Comparison of ENCODE assay signal across 13 cellular contexts in the genomic region with DNA sequence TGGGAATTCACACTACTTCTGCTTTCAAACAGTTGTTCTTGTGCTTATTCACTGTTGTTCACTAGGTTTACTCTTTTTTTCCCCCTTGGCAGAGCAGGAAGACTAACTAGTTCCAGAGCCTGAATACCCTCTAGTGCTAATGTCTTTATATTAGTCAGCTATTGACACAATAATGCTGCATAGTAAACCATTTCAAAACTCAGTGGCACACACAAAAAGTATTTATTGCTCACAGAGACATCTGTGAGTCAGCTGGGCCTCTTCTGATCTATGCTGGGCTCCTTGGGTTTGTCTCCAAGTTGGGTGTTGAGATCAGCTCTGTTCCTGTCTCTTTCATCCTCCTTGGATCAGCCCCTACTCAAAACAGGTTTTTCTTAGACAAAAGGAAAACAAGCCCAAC. TPM values are rescaled to one million over a fixed set of nuclear protein-coding genes. Genes with fewer than 3 reads are reported as not detected.
DNase-seq lines count a peak whose midpoint lies in the region; ATAC-seq and TF ChIP-seq lines count a peak whose summit lies in the region.
"Had no signal": no experiment of that assay in that cellular context is flagged by ENCODE, and none has a peak within 500 bp of the region (broad histone marks: within the 10 kb centered on the region; RNA-seq: fewer than 3 reads in every experiment).

No MANE protein-coding gene starts in this region.

- no TSS peak for BruUV-seq in MCF 10A (replicated peaks; lab: Mats Ljungman, UMichigan)

- intact Hi-C loops in MCF 10A (cut with micrococcal nuclease), result no loop called here
- intact Hi-C loops in breast epithelium (cut with DNase I; ENCODE audit: low total_unique reads), result no loop called here
- intact Hi-C loops in aorta (cut with DNase I), result no loop called here

- TF ChIP-seq RAD21 in SK-N-SH (IDR thresholded peaks at IDR 0.05; ENCODE audit: low read length), result no peak

- POLR2A ChIA-PET in MCF 10A (lab: Yijun Ruan, JAX) (interaction anchor here (0.6 to 1.7 kb wide), 3 partner anchors 51 to 410 kb away, joined by 3 to 5 read pairs (median 3); a partner anchor contains a TSS), SK-N-SH (lab: Yijun Ruan, JAX) (no interaction called here)

- TF ChIP-seq CTCF in MCF 10A (IDR thresholded peaks at IDR 0.05; ENCODE audit: unreplicated experiment) (no peak), breast epithelium (IDR thresholded peaks at IDR 0.05) (no peak), SK-N-SH (IDR thresholded peaks at IDR 0.05) (no peak), fibroblast of mammary gland (conservative IDR thresholded peaks at IDR 0.05; ENCODE audit: control insufficient read depth, insufficient read depth, low read depth, low read length) (no peak)

- H3K4me3 ChIP-seq in breast epithelium (no peak overlapping the region), SK-N-SH (ENCODE audit: low read depth in 2 of 2, low read length in 1 of 2) (no peak overlapping the region), fibroblast of mammary gland (ENCODE audit: control insufficient read depth, low read depth, low read length) (no peak overlapping the region), aorta (ENCODE audit: low read length in 2 of 2) (no peak overlapping the region)
- H3K4me3 ChIP-seq: right lobe of liver had no signal

- H3F3A ChIP-seq in SK-N-SH (replicated peaks; ENCODE audit: insufficient read depth), result peaks cover 17% of the 10 kb centered on the region

- DNase-seq in MCF 10A (ENCODE audit: unreplicated experiment) (peak; percentile 72), breast epithelium (ENCODE audit: low spot score in 2 of 2) (no peak), SK-N-SH (no peak), fibroblast of mammary gland (ENCODE audit: low read depth) (peak; percentile 97), DMS53 treated with DMSO at 0.1 percent for 48 hours (lab: John Stamatoyannopoulos, UW; ENCODE audit: unreplicated experiment) (no peak), NCI-H2081 (lab: John Stamatoyannopoulos, UW) (no peak), NK-92 (lab: John Stamatoyannopoulos, UW; ENCODE audit: unreplicated experiment) (no peak), aorta (no peak)
- DNase-seq: BE2C, dermis blood vessel endothelial cell, NCI-H1436 treated with DMSO at 0.1 percent for 48 hours, right lobe of liver had no signal

- H3K4me1 Mint-ChIP-seq in MCF 10A (ENCODE audit: insufficient read depth, unreplicated experiment), result peaks cover 32% of the 10 kb centered on the region

- H3K9ac ChIP-seq in SK-N-SH, result no peak overlapping the region

- no peaks in the 10 kb centered on the region for H3K27me3 ChIP-seq in breast epithelium
- H3K27me3 ChIP-seq in SK-N-SH (ENCODE audit: insufficient read depth), result no peaks in the 10 kb centered on the region
- no peaks in the 10 kb centered on the region for H3K27me3 ChIP-seq in aorta (ENCODE audit: control insufficient read depth in 1 of 2, insufficient read depth in 2 of 2, low read length in 1 of 2)
- H3K27me3 ChIP-seq: BE2C, right lobe of liver had no signal

- no peaks in the 10 kb centered on the region for H3K36me3 Mint-ChIP-seq in MCF 10A (ENCODE audit: insufficient read depth, unreplicated experiment)

- H3K9me3 Mint-ChIP-seq in MCF 10A (ENCODE audit: unreplicated experiment), result no peaks in the 10 kb centered on the region

- H3K27me3 Mint-ChIP-seq in MCF 10A (ENCODE audit: insufficient read depth, unreplicated experiment), result no peaks in the 10 kb centered on the region

- H3K4me3 Mint-ChIP-seq in MCF 10A (ENCODE audit: unreplicated experiment), result no peak overlapping the region

- 0 out of 4 replicates have a peak, but pooled peaks of 1 of the 2 experiments have one; percentile 28 for TF ChIP-seq EP300 in SK-N-SH (IDR thresholded peaks at IDR 0.05; ENCODE audit: borderline replicate concordance in 1 of 2, low read depth in 1 of 2, low read length in 1 of 2)

- no peak for ATAC-seq in aorta (ENCODE audit: low FRiP score)
- ATAC-seq: right lobe of liver had no signal

- H3K36me3 ChIP-seq in breast epithelium (no peaks in the 10 kb centered on the region), SK-N-SH (replicated peaks in 1 of 2; ENCODE audit: control insufficient read depth in 1 of 2, insufficient read depth in 2 of 2, low read length in 1 of 2) (peaks cover 0 to 4% of the 10 kb centered on the region in 2 experiments), aorta (ENCODE audit: control insufficient read depth in 1 of 2, insufficient read depth in 2 of 2, low read length in 1 of 2) (no peaks in the 10 kb centered on the region)
- H3K36me3 ChIP-seq: BE2C, right lobe of liver had no signal

- H3K79me2 ChIP-seq in SK-N-SH (ENCODE audit: insufficient read depth), result peaks cover 22% of the 10 kb centered on the region

- H3K4me1 ChIP-seq in breast epithelium (no peaks in the 10 kb centered on the region), SK-N-SH (ENCODE audit: control insufficient read depth in 1 of 2, insufficient read depth in 2 of 2, low read depth in 1 of 2, low read length in 1 of 2) (peaks cover 13 to 22% of the 10 kb centered on the region in 2 experiments), aorta (ENCODE audit: control insufficient read depth in 1 of 2, insufficient read depth in 2 of 2, low read length in 2 of 2) (no peaks in the 10 kb centered on the region)
- H3K4me1 ChIP-seq: right lobe of liver had no signal

- H3K27ac ChIP-seq in breast epithelium, result no peak overlapping the region
- peak overlapping the region in 1 of 2 experiments; percentile 45; a peak in 2 of 4 replicates for H3K27ac ChIP-seq in SK-N-SH (ENCODE audit: low read depth in 2 of 2, low read length in 1 of 2)
- H3K27ac ChIP-seq in aorta (ENCODE audit: low read depth in 1 of 2, low read length in 2 of 2), result no peak overlapping the region
- H3K27ac ChIP-seq: HL-60, right lobe of liver had no signal

- TF ChIP-seq POLR2A in breast epithelium (IDR thresholded peaks at IDR 0.05), result no peak

- H3K9me3 ChIP-seq in breast epithelium (no peaks in the 10 kb centered on the region), SK-N-SH (no peaks in the 10 kb centered on the region), aorta (ENCODE audit: control insufficient read depth, low read length) (no peaks in the 10 kb centered on the region)
- H3K9me3 ChIP-seq: BE2C, right lobe of liver had no signal

- H3K9me2 ChIP-seq in SK-N-SH, result peaks cover 3% of the 10 kb centered on the region; the same call in 1 of the 2 replicates

- no peak overlapping the region for H2AFZ ChIP-seq in SK-N-SH (ENCODE audit: low read depth)

- no peaks in the 10 kb centered on the region for H4K20me1 ChIP-seq in SK-N-SH (ENCODE audit: insufficient read depth)

- CTCF ChIA-PET in MCF 10A (lab: Yijun Ruan, JAX), result interaction anchor here (1.1 kb wide), 1 partner anchor 297 kb away, joined by 4 read pairs; no protein-coding TSS in a partner anchor
- CTCF ChIA-PET in SK-N-SH (lab: Yijun Ruan, JAX), result interaction anchor here (0.7 to 1.5 kb wide), 2 partner anchors 371 to 376 kb away, joined by 3 read pairs; no protein-coding TSS in a partner anchor

- peak overlapping the region; percentile 44; the same call in 1 of the 2 replicates for H3K4me2 ChIP-seq in SK-N-SH

- H3K27ac Mint-ChIP-seq in MCF 10A (ENCODE audit: low read depth, unreplicated experiment), result peak overlapping the region; percentile 59

TF ChIP-seq in SK-N-SH, 30 proteins besides CTCF, POLR2A, EP300 and RAD21 (continues in another document):
- TF ChIP-seq FOXJ3 (CRISPR knock-in tag; IDR thresholded peaks at IDR 0.05) (no peak), GATA2 (CRISPR knock-in tag; IDR thresholded peaks at IDR 0.05) (no peak), FOSL2 (IDR thresholded peaks at IDR 0.05; ENCODE audit: borderline replicate concordance, low read depth) (peak; percentile 74), EZH2phosphoT487 (IDR thresholded peaks at IDR 0.05; ENCODE audit: borderline replicate concordance, low read depth) (no peak), POLR2AphosphoS5 (IDR thresholded peaks at IDR 0.05; ENCODE audit: low read depth, low read length) (peak; percentile 31; the same call in 1 of the 2 replicates), GABPA (IDR thresholded peaks at IDR 0.05; ENCODE audit: low read depth) (no peak), MXI1 (IDR thresholded peaks at IDR 0.05; ENCODE audit: low read depth, low read length) (no peak), SMC3 (IDR thresholded peaks at IDR 0.05; ENCODE audit: low read depth, low read length) (no peak), RCOR1 (IDR thresholded peaks at IDR 0.05; ENCODE audit: low read length) (no peak)
- TF ChIP-seq, protein P1, sequence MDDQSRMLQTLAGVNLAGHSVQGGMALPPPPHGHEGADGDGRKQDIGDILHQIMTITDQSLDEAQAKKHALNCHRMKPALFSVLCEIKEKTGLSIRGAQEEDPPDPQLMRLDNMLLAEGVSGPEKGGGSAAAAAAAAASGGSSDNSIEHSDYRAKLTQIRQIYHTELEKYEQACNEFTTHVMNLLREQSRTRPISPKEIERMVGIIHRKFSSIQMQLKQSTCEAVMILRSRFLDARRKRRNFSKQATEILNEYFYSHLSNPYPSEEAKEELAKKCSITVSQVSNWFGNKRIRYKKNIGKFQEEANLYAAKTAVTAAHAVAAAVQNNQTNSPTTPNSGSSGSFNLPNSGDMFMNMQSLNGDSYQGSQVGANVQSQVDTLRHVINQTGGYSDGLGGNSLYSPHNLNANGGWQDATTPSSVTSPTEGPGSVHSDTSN (IDR thresholded peaks at IDR 0.05), result peak; percentile 36
- TF ChIP-seq, protein P2, sequence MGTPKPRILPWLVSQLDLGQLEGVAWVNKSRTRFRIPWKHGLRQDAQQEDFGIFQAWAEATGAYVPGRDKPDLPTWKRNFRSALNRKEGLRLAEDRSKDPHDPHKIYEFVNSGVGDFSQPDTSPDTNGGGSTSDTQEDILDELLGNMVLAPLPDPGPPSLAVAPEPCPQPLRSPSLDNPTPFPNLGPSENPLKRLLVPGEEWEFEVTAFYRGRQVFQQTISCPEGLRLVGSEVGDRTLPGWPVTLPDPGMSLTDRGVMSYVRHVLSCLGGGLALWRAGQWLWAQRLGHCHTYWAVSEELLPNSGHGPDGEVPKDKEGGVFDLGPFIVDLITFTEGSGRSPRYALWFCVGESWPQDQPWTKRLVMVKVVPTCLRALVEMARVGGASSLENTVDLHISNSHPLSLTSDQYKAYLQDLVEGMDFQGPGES (IDR thresholded peaks at IDR 0.05; ENCODE audit: low read depth, low read length), result no peak

RNA-seq across cellular contexts. Expression of a gene that starts 51.1 kb away (rescaled TPM):
- total RNA-seq in MCF 10A (2022) (32.3 and 35.8 TPM in 2 replicates), breast epithelium (100 to 1,000 TPM in 1 of 3 donors, 10 to 100 TPM in 2; 53.1 to 101 (median 59.3) TPM), aorta (10 to 100 TPM; 30.7 to 39.4 TPM)
- polyA plus RNA-seq in SK-N-SH (2012; rRNA removed) (4.4 and 4.5 TPM in 2 replicates), aorta (10 to 100 TPM; 17.3 to 26.2 TPM)
- polyA plus RNA-seq in SK-N-SH (2012; cell fraction: cytosol; rRNA removed), result 8.6 and 10.9 TPM in 2 replicates
- 2.7 and 5.1 TPM in 2 replicates for polyA plus RNA-seq in SK-N-SH (2012; cell fraction: nucleus; rRNA removed)

RNA-seq across cellular contexts. Expression of a gene that starts 54.7 kb away (rescaled TPM):
- total RNA-seq in MCF 10A (2022) (2.6 and 3.1 TPM in 2 replicates), breast epithelium (10 to 100 TPM in 1 of 3 donors, 1 to 10 TPM in 2; 3.0 to 10.5 (median 5.3) TPM), aorta (1 to 10 TPM in 1 of 2 donors, under 1 TPM in 1; 0.78 to 2.7 TPM)
- polyA plus RNA-seq in SK-N-SH (2012; rRNA removed) (17.1 and 20.2 TPM in 2 replicates), aorta (1 to 10 TPM; 1.1 to 2.6 TPM)
- polyA plus RNA-seq in SK-N-SH (2012; cell fraction: cytosol; rRNA removed), result 10.8 and 11.8 TPM in 2 replicates
- 81.5 and 86.0 TPM in 2 replicates for polyA plus RNA-seq in SK-N-SH (2012; cell fraction: nucleus; rRNA removed)
- total RNA-seq: dermis blood vessel endothelial cell had no signal

Comparison
In these comparisons a context has a peak if more than half of its experiments do, and no peak if none do; other contexts are left out.
1. DNase-seq: peak in MCF 10A (single experiment) and fibroblast of mammary gland (single experiment); none in breast epithelium (0 of 2), SK-N-SH (single experiment), DMS53 treated with DMSO at 0.1 percent for 48 hours (single experiment), NCI-H2081 (0 of 2), NK-92 (single experiment) and aorta (0 of 2).